Comparison of ENCODE assay signal across 16 cellular contexts in genomic region chrX:153557618-153558017, GRCh38. TPM values are rescaled to one million over a fixed set of nuclear protein-coding genes. Genes with fewer than 3 reads are reported as not detected.
A peak's percentile ranks its signal among the peaks of the same experiment; 100 is the strongest.
DNase-seq lines count a peak whose midpoint lies in the region; ATAC-seq and TF ChIP-seq lines count a peak whose summit lies in the region.
"Had no signal": no experiment of that assay in that cellular context is flagged by ENCODE, and none has a peak within 500 bp of the region (broad histone marks: within the 10 kb centered on the region; RNA-seq: fewer than 3 reads in every experiment).

No MANE protein-coding gene starts in this region.

- peak overlapping the region in 3 of 11 experiments; percentile 24 to 48 (median 38); a peak in 3 of 22 replicates for H3K9ac ChIP-seq in BLaER1 treated with 17β-estradiol and CSF1 and Interleukin-3, amounts not matched to agents 10 nM and 100 nM

- peaks cover 0 to 46% (median 6%) of the 10 kb centered on the region in 11 experiments; a peak in 12 of 22 replicates for H4K20me1 ChIP-seq in BLaER1 treated with 17β-estradiol and CSF1 and Interleukin-3, amounts not matched to agents 10 nM and 100 nM

- H3K4me2 ChIP-seq in BLaER1 treated with 17β-estradiol and CSF1 and Interleukin-3, amounts not matched to agents 10 nM and 100 nM: peak overlapping the region; percentile 57 to 84 (median 70)

- intact Hi-C loops in head of caudate nucleus (cut with DNase I): no loop called here

- TF ChIP-seq CTCF in HEK293 (tag by site-specific recombination; IDR thresholded peaks at IDR 0.05): no peak
- no peak for TF ChIP-seq CTCF in coronary artery (IDR thresholded peaks at IDR 0.05)

- peaks cover 26 to 100% (median 87%) of the 10 kb centered on the region in 11 experiments for H3K27me3 ChIP-seq in BLaER1 treated with 17β-estradiol and CSF1 and Interleukin-3, amounts not matched to agents 10 nM and 100 nM
- H3K27me3 ChIP-seq: BE2C had no signal

- CTCF ChIA-PET in HEK293 (lab: Yijun Ruan, JAX): interaction anchor here (1.1 to 1.4 kb wide), 2 partner anchors 110 to 150 kb away, joined by 4 read pairs; no protein-coding TSS in a partner anchor

- no peak overlapping the region for H3K4me3 ChIP-seq in BLaER1 treated with 17β-estradiol and CSF1 and Interleukin-3, amounts not matched to agents 10 nM and 100 nM
- H3K4me3 ChIP-seq in HEK293 (ENCODE audit: low read depth, low read length): no peak overlapping the region
- H3K4me3 ChIP-seq in coronary artery: no peak overlapping the region
- H3K4me3 ChIP-seq: SK-N-MC had no signal

- H3K9me3 ChIP-seq in BLaER1 treated with 17β-estradiol and CSF1 and Interleukin-3, amounts not matched to agents 10 nM and 100 nM (replicated peaks in 1 of 11): no peaks in the 10 kb centered on the region
- H3K9me3 ChIP-seq in HEK293 (ENCODE audit: control insufficient read depth, insufficient read depth, low read depth, low read length): no peaks in the 10 kb centered on the region
- H3K9me3 ChIP-seq: BE2C had no signal

- H3K4me1 ChIP-seq in BLaER1 treated with 17β-estradiol and CSF1 and Interleukin-3, amounts not matched to agents 10 nM and 100 nM: peaks cover 60 to 81% (median 75%) of the 10 kb centered on the region in 10 experiments
- H3K4me1 ChIP-seq in HEK293 (ENCODE audit: control insufficient read depth, insufficient read depth, low read length): no peaks in the 10 kb centered on the region
- H3K4me1 ChIP-seq: BE2C had no signal

- H3K27ac ChIP-seq in BLaER1 treated with 17β-estradiol and CSF1 and Interleukin-3, amounts not matched to agents 10 nM and 100 nM: peak overlapping the region in 5 of 11 experiments; percentile 9 to 48 (median 31); a peak in 3 of 22 replicates
- no peak overlapping the region for H3K27ac ChIP-seq in HEK293 (ENCODE audit: extremely low read depth, low read depth, low read length)
- no peak overlapping the region for H3K27ac ChIP-seq in coronary artery
- H3K27ac ChIP-seq: SK-N-MC had no signal

- in situ Hi-C loops in SK-MEL-5 (cut with HindIII; ENCODE audit: low pct_unique_long_range_greater_than_20kb, low sequenced_read_pairs): no loop called here

- DNase-seq in SK-MEL-5 (ENCODE audit: low read depth, low spot score): peak; percentile 32
- peak in 23 of 42 donors; percentile 9 to 73 (median 39) for DNase-seq in head of caudate nucleus
- no peak for DNase-seq in SW 1271 (lab: John Stamatoyannopoulos, UW)
- DNase-seq in coronary artery (ENCODE audit: low spot score): no peak
- DNase-seq: BE2C; CD8-positive, alpha-beta memory T cell; IMR-90; NCI-H146; NCI-H2107; NCI-H345; RPMI8226 had no signal

- no peaks in the 10 kb centered on the region for H3K36me3 ChIP-seq in BLaER1 treated with 17β-estradiol and CSF1 and Interleukin-3, amounts not matched to agents 10 nM and 100 nM
- H3K36me3 ChIP-seq in HEK293 (ENCODE audit: control insufficient read depth in 2 of 2, insufficient read depth in 1 of 2, low read length in 2 of 2): no peaks in the 10 kb centered on the region
- H3K36me3 ChIP-seq: BE2C had no signal

- no peak for ATAC-seq in HG03139 (IDR thresholded peaks at IDR 0.05; ENCODE audit: unreplicated experiment)

- POLR2A ChIA-PET in HEK293 (lab: Yijun Ruan, JAX): no interaction called here

TF ChIP-seq in HEK293, 187 proteins besides CTCF, POLR2A, EP300 and RAD21:
- TF ChIP-seq OVOL3 (tag by site-specific recombination; IDR thresholded peaks at IDR 0.05): no peak
- TF ChIP-seq ZIC2 (tag by site-specific recombination; IDR thresholded peaks at IDR 0.05): peak; percentile 28; the same call in 1 of the 2 replicates

RNA-seq across cellular contexts. Expression of gene ATP2B3, which starts 40.2 kb away (rescaled TPM):
- total RNA-seq in SK-MEL-5 (2014; rRNA removed; shearing (Covaris generic)): 0.05 TPM in 1 of 2 replicates, not detected in the other
- not detected in 2 replicates for polyA plus RNA-seq in SK-MEL-5 (2015; cell fraction: cytosol; rRNA removed)
- 0.22 TPM in 1 of 2 replicates, not detected in the other for polyA plus RNA-seq in SK-MEL-5 (2015; cell fraction: nucleus; rRNA removed)
- total RNA-seq: CD8-positive, alpha-beta memory T cell; LHCN-M2 had no signal
- polyA plus RNA-seq: CD8-positive, alpha-beta memory T cell had no signal

RNA-seq across cellular contexts. Expression of gene CCNQ, which starts 41.3 kb away (rescaled TPM):
- total RNA-seq in SK-MEL-5 (2014; rRNA removed; shearing (Covaris generic)): 44.4 and 45.2 TPM in 2 replicates
- polyA plus RNA-seq in SK-MEL-5 (2015; cell fraction: cytosol; rRNA removed): 38.0 and 43.2 TPM in 2 replicates
- polyA plus RNA-seq in SK-MEL-5 (2015; cell fraction: nucleus; rRNA removed): 11.3 and 16.7 TPM in 2 replicates

Comparison
In these comparisons a context has a peak if more than half of its experiments do, and no peak if none do; other contexts are left out.
1. DNase-seq: peak in SK-MEL-5 (single experiment) and head of caudate nucleus (23 of 42); none in SW 1271 (0 of 2) and coronary artery (single experiment).